In the genomic region with DNA sequence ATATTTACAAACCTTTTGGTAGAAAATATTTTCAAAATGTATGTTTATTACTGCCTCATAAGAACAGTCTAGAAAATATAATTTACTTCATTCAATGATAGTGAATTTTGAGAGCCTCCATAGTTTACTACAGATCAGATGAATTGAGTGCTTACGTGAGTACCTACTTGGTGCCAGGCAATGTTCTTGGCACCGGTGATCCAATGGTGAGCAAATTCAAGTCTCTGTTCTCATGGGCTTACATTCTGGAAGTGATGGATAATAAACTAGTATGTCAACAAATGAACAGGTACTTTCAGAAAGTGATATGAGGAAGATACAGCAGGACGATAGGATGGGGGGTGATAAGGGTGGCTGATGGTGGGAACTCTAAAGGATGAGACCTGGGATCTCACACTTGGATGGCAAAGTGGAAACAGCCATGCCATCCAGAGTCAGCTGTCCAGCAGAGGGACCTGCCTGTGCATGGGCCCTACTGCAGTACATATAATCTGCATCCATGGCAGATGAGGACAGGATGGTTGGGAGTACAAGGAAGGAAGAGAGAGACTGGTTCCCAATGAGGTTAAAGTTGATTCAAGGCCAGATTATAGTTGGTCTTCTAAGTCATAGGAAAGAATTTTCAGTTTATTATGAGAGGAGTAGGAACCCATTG, we compare ENCODE assay signal across 19 cellular contexts.
DNase-seq lines count a peak whose midpoint lies in the region; ATAC-seq and TF ChIP-seq lines count a peak whose summit lies in the region.
"Had no signal": no experiment of that assay in that cellular context is flagged by ENCODE, and none has a peak within 500 bp of the region (broad histone marks: within the 10 kb centered on the region; RNA-seq: fewer than 3 reads in every experiment).

No MANE protein-coding gene starts in this region.

- no peak overlapping the region for H3K4me3 Mint-ChIP-seq in T-helper 17 cell
- no peak overlapping the region for H3K4me3 Mint-ChIP-seq in stimulated activated memory B cell treated with anti-CD40 and anti-IgM and Interleukin-4, amounts not matched to agents 10 μg/mL and 1 μg/mL and 100 μg/mL, for 72 hours
- H3K4me3 Mint-ChIP-seq: H9; naive B cell; stimulated activated effector memory CD8-positive, alpha-beta T cell treated with anti-CD3 and anti-CD28 coated beads, Interleukin-12 subunit alpha, Interleukin-12 subunit beta, amount 100 ng/mL, for 72 hours had no signal

- H3K36me3 Mint-ChIP-seq in T-helper 17 cell (ENCODE audit: low read depth): no peaks in the 10 kb centered on the region
- peaks cover 23% of the 10 kb centered on the region for H3K36me3 Mint-ChIP-seq in stimulated activated memory B cell treated with anti-CD40 and anti-IgM and Interleukin-4, amounts not matched to agents 10 μg/mL and 1 μg/mL and 100 μg/mL, for 72 hours
- H3K36me3 Mint-ChIP-seq: CD14-positive monocyte; stimulated activated effector memory CD8-positive, alpha-beta T cell treated with anti-CD3 and anti-CD28 coated beads, Interleukin-12 subunit alpha, Interleukin-12 subunit beta, amount 100 ng/mL, for 72 hours had no signal

- 75 to 95% methylated on average over 3 of the region's 3 CpGs for WGBS in lower leg skin, 2 donors

- no peak for TF ChIP-seq CTCF in lower leg skin (IDR thresholded peaks at IDR 0.05)

- peaks cover 17% of the 10 kb centered on the region for H3K4me1 Mint-ChIP-seq in T-helper 17 cell
- peaks cover 27% of the 10 kb centered on the region for H3K4me1 Mint-ChIP-seq in stimulated activated memory B cell treated with anti-CD40 and anti-IgM and Interleukin-4, amounts not matched to agents 10 μg/mL and 1 μg/mL and 100 μg/mL, for 72 hours
- H3K4me1 Mint-ChIP-seq: stimulated activated effector memory CD8-positive, alpha-beta T cell treated with anti-CD3 and anti-CD28 coated beads, Interleukin-12 subunit alpha, Interleukin-12 subunit beta, amount 100 ng/mL, for 72 hours had no signal

- peak overlapping the region; percentile 79 for H3K27ac Mint-ChIP-seq in T-helper 17 cell
- H3K27ac Mint-ChIP-seq in stimulated activated memory B cell treated with anti-CD40 and anti-IgM and Interleukin-4, amounts not matched to agents 10 μg/mL and 1 μg/mL and 100 μg/mL, for 72 hours: peak overlapping the region; percentile 7
- H3K27ac Mint-ChIP-seq: stimulated activated effector memory CD8-positive, alpha-beta T cell treated with anti-CD3 and anti-CD28 coated beads, Interleukin-12 subunit alpha, Interleukin-12 subunit beta, amount 100 ng/mL, for 72 hours had no signal

- TF ChIP-seq POLR2A in lower leg skin (IDR thresholded peaks at IDR 0.05): no peak

- H3K9me3 ChIP-seq in T-helper 17 cell (ENCODE audit: control insufficient read depth, low read length, poor library complexity, severe bottlenecking): no peaks in the 10 kb centered on the region
- H3K9me3 ChIP-seq: SJCRH30, upper lobe of right lung had no signal

- no peak overlapping the region for H3K4me3 ChIP-seq in lower leg skin (ENCODE audit: low read depth, poor library complexity, severe bottlenecking)
- H3K4me3 ChIP-seq: SJCRH30, upper lobe of right lung had no signal

- ATAC-seq in T-helper 17 cell (no peak), left colon (peak; percentile 7)
- ATAC-seq in stimulated activated memory B cell treated with anti-CD40 and anti-IgM and Interleukin-4, amounts not matched to agents 10 μg/mL and 1 μg/mL and 100 μg/mL, for 72 hours: no peak

- H3K27me3 Mint-ChIP-seq in T-helper 17 cell: peaks cover 13% of the 10 kb centered on the region
- H3K27me3 Mint-ChIP-seq in stimulated activated memory B cell treated with anti-CD40 and anti-IgM and Interleukin-4, amounts not matched to agents 10 μg/mL and 1 μg/mL and 100 μg/mL, for 72 hours: no peaks in the 10 kb centered on the region

- DNase-seq in NCI-H82 (lab: John Stamatoyannopoulos, UW) (peak; percentile 13), NCI-H82 treated with DMSO at 0.1 percent for 48 hours (lab: John Stamatoyannopoulos, UW; ENCODE audit: unreplicated experiment) (no peak), T-helper 17 cell (no peak), left colon (no peak), DMS 273 (lab: John Stamatoyannopoulos, UW; ENCODE audit: unreplicated experiment) (no peak), SIG-M5 (lab: John Stamatoyannopoulos, UW) (no peak), lower leg skin (ENCODE audit: low spot score in 2 of 2) (no peak)
- DNase-seq: amniotic stem cell, EL, H9, Karpas-422, naive B cell, NCI-H2227 treated with DMSO at 0.1 percent for 48 hours, SJCRH30, T-helper 9 cell, upper lobe of right lung had no signal

- no peaks in the 10 kb centered on the region for H3K9me3 Mint-ChIP-seq in stimulated activated memory B cell treated with anti-CD40 and anti-IgM and Interleukin-4, amounts not matched to agents 10 μg/mL and 1 μg/mL and 100 μg/mL, for 72 hours
- H3K9me3 Mint-ChIP-seq: H9; naive B cell; stimulated activated effector memory CD8-positive, alpha-beta T cell treated with anti-CD3 and anti-CD28 coated beads, Interleukin-12 subunit alpha, Interleukin-12 subunit beta, amount 100 ng/mL, for 72 hours had no signal

- intact Hi-C loops in left colon (cut with DNase I, micrococcal nuclease) (loop anchor here in 1 of 2 donors (10.0 kb wide), 2 partner anchors 126 to 276 kb away; a partner anchor contains a TSS), lower leg skin (cut with DNase I; ENCODE audit: low total_unique reads) (loop anchor here (10.0 kb wide), 1 partner anchor 276 kb away; a partner anchor contains a TSS)
